In the genomic region with DNA sequence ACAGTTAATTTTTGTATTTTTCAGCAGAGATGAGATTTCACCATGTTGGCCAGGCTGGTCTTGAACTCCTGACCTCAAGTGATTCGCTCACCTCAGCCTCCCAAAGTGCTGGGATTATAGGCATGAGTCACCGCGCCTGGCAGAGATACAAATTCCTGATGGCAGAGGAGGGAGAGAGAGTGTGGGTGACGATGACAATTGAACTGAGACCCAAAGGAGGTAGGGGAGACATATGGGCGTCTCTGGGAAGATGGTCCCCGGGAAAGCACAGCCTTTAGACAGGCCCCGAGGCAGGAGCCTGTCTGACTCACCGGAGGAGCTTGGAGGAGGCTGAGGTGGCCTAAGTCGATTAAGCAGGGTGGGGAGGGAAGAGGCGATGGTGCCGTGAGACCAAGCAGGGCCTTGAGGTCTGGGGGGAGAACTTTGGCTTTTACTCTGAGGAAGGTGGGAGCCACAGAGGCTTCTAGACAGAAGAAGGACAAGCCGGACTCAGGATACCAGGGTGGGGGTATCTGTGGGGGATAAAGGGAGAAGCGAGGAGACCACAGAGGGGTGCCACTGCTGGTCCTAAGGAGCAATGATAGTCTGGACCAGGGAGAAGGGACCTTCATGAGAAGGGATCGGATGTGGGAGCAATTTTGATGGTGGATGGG, we compare ENCODE assay signal across 1 cellular context.
TF ChIP-seq lines count a peak whose summit lies in the region.

No MANE protein-coding gene starts in this region.

TF ChIP-seq in WTC11, 78 proteins besides CTCF, POLR2A, EP300 and RAD21 (continued from another document):
- TF ChIP-seq, protein P1, sequence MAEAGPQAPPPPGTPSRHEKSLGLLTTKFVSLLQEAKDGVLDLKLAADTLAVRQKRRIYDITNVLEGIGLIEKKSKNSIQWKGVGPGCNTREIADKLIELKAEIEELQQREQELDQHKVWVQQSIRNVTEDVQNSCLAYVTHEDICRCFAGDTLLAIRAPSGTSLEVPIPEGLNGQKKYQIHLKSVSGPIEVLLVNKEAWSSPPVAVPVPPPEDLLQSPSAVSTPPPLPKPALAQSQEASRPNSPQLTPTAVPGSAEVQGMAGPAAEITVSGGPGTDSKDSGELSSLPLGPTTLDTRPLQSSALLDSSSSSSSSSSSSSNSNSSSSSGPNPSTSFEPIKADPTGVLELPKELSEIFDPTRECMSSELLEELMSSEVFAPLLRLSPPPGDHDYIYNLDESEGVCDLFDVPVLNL (CRISPR knock-in tag; IDR thresholded peaks at IDR 0.05; ENCODE audit: borderline replicate concordance, low read depth): no peak
- TF ChIP-seq NR2C2 (CRISPR knock-in tag; IDR thresholded peaks at IDR 0.05): no peak
- TF ChIP-seq SOX15 (CRISPR knock-in tag; IDR thresholded peaks at IDR 0.05): no peak
- TF ChIP-seq JAZF1 (CRISPR knock-in tag; IDR thresholded peaks at IDR 0.05): no peak
- TF ChIP-seq CBFB (CRISPR knock-in tag; IDR thresholded peaks at IDR 0.05; ENCODE audit: low read depth): no peak
- TF ChIP-seq, protein P2, sequence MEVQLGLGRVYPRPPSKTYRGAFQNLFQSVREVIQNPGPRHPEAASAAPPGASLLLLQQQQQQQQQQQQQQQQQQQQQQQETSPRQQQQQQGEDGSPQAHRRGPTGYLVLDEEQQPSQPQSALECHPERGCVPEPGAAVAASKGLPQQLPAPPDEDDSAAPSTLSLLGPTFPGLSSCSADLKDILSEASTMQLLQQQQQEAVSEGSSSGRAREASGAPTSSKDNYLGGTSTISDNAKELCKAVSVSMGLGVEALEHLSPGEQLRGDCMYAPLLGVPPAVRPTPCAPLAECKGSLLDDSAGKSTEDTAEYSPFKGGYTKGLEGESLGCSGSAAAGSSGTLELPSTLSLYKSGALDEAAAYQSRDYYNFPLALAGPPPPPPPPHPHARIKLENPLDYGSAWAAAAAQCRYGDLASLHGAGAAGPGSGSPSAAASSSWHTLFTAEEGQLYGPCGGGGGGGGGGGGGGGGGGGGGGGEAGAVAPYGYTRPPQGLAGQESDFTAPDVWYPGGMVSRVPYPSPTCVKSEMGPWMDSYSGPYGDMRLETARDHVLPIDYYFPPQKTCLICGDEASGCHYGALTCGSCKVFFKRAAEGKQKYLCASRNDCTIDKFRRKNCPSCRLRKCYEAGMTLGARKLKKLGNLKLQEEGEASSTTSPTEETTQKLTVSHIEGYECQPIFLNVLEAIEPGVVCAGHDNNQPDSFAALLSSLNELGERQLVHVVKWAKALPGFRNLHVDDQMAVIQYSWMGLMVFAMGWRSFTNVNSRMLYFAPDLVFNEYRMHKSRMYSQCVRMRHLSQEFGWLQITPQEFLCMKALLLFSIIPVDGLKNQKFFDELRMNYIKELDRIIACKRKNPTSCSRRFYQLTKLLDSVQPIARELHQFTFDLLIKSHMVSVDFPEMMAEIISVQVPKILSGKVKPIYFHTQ (CRISPR knock-in tag; IDR thresholded peaks at IDR 0.05): no peak
- TF ChIP-seq, protein P3, sequence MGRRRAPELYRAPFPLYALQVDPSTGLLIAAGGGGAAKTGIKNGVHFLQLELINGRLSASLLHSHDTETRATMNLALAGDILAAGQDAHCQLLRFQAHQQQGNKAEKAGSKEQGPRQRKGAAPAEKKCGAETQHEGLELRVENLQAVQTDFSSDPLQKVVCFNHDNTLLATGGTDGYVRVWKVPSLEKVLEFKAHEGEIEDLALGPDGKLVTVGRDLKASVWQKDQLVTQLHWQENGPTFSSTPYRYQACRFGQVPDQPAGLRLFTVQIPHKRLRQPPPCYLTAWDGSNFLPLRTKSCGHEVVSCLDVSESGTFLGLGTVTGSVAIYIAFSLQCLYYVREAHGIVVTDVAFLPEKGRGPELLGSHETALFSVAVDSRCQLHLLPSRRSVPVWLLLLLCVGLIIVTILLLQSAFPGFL (CRISPR knock-in tag; IDR thresholded peaks at IDR 0.05; ENCODE audit: borderline replicate concordance): no peak
